Comparison of ENCODE assay signal across 8 cellular contexts in genomic region chr3:127373701-127374625, GRCh38.
DNase-seq lines count a peak whose midpoint lies in the region; ATAC-seq and TF ChIP-seq lines count a peak whose summit lies in the region.

No MANE protein-coding gene starts in this region.

- H3K27me3 ChIP-seq in heart right ventricle (peaks cover 0 to 44% (median 24%) of the 10 kb centered on the region in 7 donors), heart left ventricle (peaks cover 0 to 23% (median 4%) of the 10 kb centered on the region in 9 donors), testis (no peaks in the 10 kb centered on the region), mesenchymal stem cell (ENCODE audit: control insufficient read depth in 1 of 2, insufficient read depth in 1 of 2, low read length in 2 of 2) (peaks cover 12 to 60% of the 10 kb centered on the region in 2 experiments)

- H2AK5ac ChIP-seq in mesenchymal stem cell (ENCODE audit: low read length, severe bottlenecking): no peak overlapping the region

- DNase-seq in heart right ventricle (no peak), heart left ventricle (no peak), NCI-H69 (lab: John Stamatoyannopoulos, UW) (peak; percentile 18), epithelial cell of proximal tubule (ENCODE audit: low read depth) (no peak), testis (peak; percentile 33), SW 1271 (lab: John Stamatoyannopoulos, UW) (no peak), AG20443 (ENCODE audit: low spot score) (no peak), mesenchymal stem cell (no peak)

- H3K14ac ChIP-seq in mesenchymal stem cell (ENCODE audit: low read length in 2 of 2): no peak overlapping the region

- intact Hi-C loops in heart right ventricle (cut with DNase I) (loop anchor here in 1 of 10 donors (5.0 kb wide), 1 partner anchor 93 kb away; no protein-coding TSS in a partner anchor), heart left ventricle (cut with DNase I) (no loop called here), testis (cut with DNase I; ENCODE audit: low total_unique reads) (no loop called here)

- no peak overlapping the region for H3K27ac ChIP-seq in heart right ventricle
- no peak overlapping the region for H3K27ac ChIP-seq in heart left ventricle
- H3K27ac ChIP-seq in testis: no peak overlapping the region
- no peak overlapping the region for H3K27ac ChIP-seq in mesenchymal stem cell (ENCODE audit: low read length, poor library complexity, severe bottlenecking)

- H3K9me3 ChIP-seq in heart right ventricle (peaks cover 0 to 13% (median 0%) of the 10 kb centered on the region in 11 donors), heart left ventricle (peaks cover 0 to 7% (median 0%) of the 10 kb centered on the region in 12 donors), testis (no peaks in the 10 kb centered on the region), mesenchymal stem cell (ENCODE audit: control insufficient read depth, low read length) (no peaks in the 10 kb centered on the region)

- no peak overlapping the region for H4K91ac ChIP-seq in mesenchymal stem cell (ENCODE audit: low read length)

- no peak overlapping the region for H2BK15ac ChIP-seq in mesenchymal stem cell (ENCODE audit: low read depth, poor library complexity, severe bottlenecking)

- no peak overlapping the region for H3K9ac ChIP-seq in mesenchymal stem cell (ENCODE audit: low read length)

- H2BK120ac ChIP-seq in mesenchymal stem cell (ENCODE audit: low read depth, low read length): no peak overlapping the region

- H3K18ac ChIP-seq in mesenchymal stem cell (ENCODE audit: low read depth in 1 of 2, low read length in 2 of 2): no peak overlapping the region

- no peaks in the 10 kb centered on the region for H3K79me1 ChIP-seq in mesenchymal stem cell (replicated peaks; ENCODE audit: low read length, poor library complexity, severe bottlenecking)

- H2AFZ ChIP-seq in mesenchymal stem cell (ENCODE audit: low read depth, low read length): no peak overlapping the region

- H3K36me3 ChIP-seq in heart right ventricle: no peaks in the 10 kb centered on the region
- H3K36me3 ChIP-seq in heart left ventricle: no peaks in the 10 kb centered on the region
- H3K36me3 ChIP-seq in testis (ENCODE audit: low read depth, missing control alignments): no peaks in the 10 kb centered on the region
- H3K36me3 ChIP-seq in mesenchymal stem cell (ENCODE audit: control insufficient read depth in 1 of 2, insufficient read depth in 2 of 2, low read depth in 1 of 2, low read length in 2 of 2): no peaks in the 10 kb centered on the region

- TF ChIP-seq CTCF in heart right ventricle (IDR thresholded peaks at IDR 0.05) (peak in 7 of 9 donors; percentile 11 to 41 (median 21)), heart left ventricle (IDR thresholded peaks at IDR 0.05) (peak in 5 of 12 donors; percentile 11 to 40 (median 29)), epithelial cell of proximal tubule (conservative IDR thresholded peaks at IDR 0.05; ENCODE audit: low read depth, low read length) (peak; percentile 57), testis (IDR thresholded peaks at IDR 0.05) (peak in 2 of 3 experiments; percentile 26 to 33)

- H2BK5ac ChIP-seq in mesenchymal stem cell (ENCODE audit: low read depth, low read length, poor library complexity, severe bottlenecking): no peak overlapping the region

- TF ChIP-seq POLR2A in heart left ventricle (IDR thresholded peaks at IDR 0.05) (no peak), testis (IDR thresholded peaks at IDR 0.05) (no peak)

- peak in 1 of 8 donors; percentile 19 for ATAC-seq in heart right ventricle
- ATAC-seq in heart left ventricle: no peak

- no peaks in the 10 kb centered on the region for H3K4me1 ChIP-seq in heart right ventricle
- no peaks in the 10 kb centered on the region for H3K4me1 ChIP-seq in heart left ventricle
- no peaks in the 10 kb centered on the region for H3K4me1 ChIP-seq in testis
- no peaks in the 10 kb centered on the region for H3K4me1 ChIP-seq in mesenchymal stem cell (ENCODE audit: control insufficient read depth, insufficient read depth, low read depth, low read length)

- H3K4me3 ChIP-seq in heart right ventricle (no peak overlapping the region), heart left ventricle (no peak overlapping the region), epithelial cell of proximal tubule (ENCODE audit: low read depth, low read length) (no peak overlapping the region), testis (no peak overlapping the region), mesenchymal stem cell (ENCODE audit: insufficient read depth in 1 of 2, low read depth in 1 of 2, low read length in 2 of 2) (no peak overlapping the region)

- no peak overlapping the region for H2BK12ac ChIP-seq in mesenchymal stem cell (ENCODE audit: low read length in 2 of 2)

- no peak overlapping the region for H3K4me2 ChIP-seq in mesenchymal stem cell (ENCODE audit: low read length, poor library complexity, severe bottlenecking)

- no peak overlapping the region for H4K8ac ChIP-seq in mesenchymal stem cell (ENCODE audit: low read length)

- H3K23ac ChIP-seq in mesenchymal stem cell (ENCODE audit: low read length in 2 of 2): no peak overlapping the region

- H3K4ac ChIP-seq in mesenchymal stem cell (ENCODE audit: low read depth in 1 of 2, low read length in 2 of 2): no peak overlapping the region

- WGBS in heart right ventricle, 2 donors: 51 to 52% methylated on average over 13 of the region's 13 CpGs
- WGBS in heart left ventricle, 4 donors: 37 to 57% (median 51%) methylated on average over 8 to 13 of the region's 13 CpGs
- 50 to 60% methylated on average over 7 to 13 of the region's 13 CpGs for WGBS in testis, 2 donors
- 64% methylated on average over 13 of the region's 13 CpGs for WGBS in mesenchymal stem cell

Comparison
In these comparisons a context has a peak if more than half of its experiments do, and no peak if none do; other contexts are left out.
1. DNase-seq: peak in NCI-H69 (single experiment) and testis (single experiment); none in heart right ventricle (0 of 2), heart left ventricle (0 of 5), epithelial cell of proximal tubule (single experiment), SW 1271 (0 of 2), AG20443 (single experiment) and mesenchymal stem cell (single experiment).